ENCODE assay signal across 8 cellular contexts in genomic region chr19:16325671-16326400, GRCh38. TPM values are rescaled to one million over a fixed set of nuclear protein-coding genes. Genes with fewer than 3 reads are reported as not detected.
A peak's percentile ranks its signal among the peaks of the same experiment; 100 is the strongest.
DNase-seq lines count a peak whose midpoint lies in the region; TF ChIP-seq lines count a peak whose summit lies in the region.

No MANE protein-coding gene starts in this region.

- peaks cover 8% of the 10 kb centered on the region for H3K27me3 ChIP-seq in hepatocyte
- no peaks in the 10 kb centered on the region for H3K27me3 ChIP-seq in skeletal muscle tissue (ENCODE audit: control insufficient read depth in 3 of 3, insufficient read depth in 3 of 3, low read length in 3 of 3)

- no peaks in the 10 kb centered on the region for H3K27me3 Mint-ChIP-seq in Calu3 (ENCODE audit: unreplicated experiment)
- H3K27me3 Mint-ChIP-seq in activated naive CD8-positive, alpha-beta T cell = no peaks in the 10 kb centered on the region

- H3K9ac ChIP-seq in skeletal muscle tissue (ENCODE audit: low read depth in 1 of 3, low read length in 3 of 3) = peak overlapping the region; percentile 78 to 86 (median 81)

- H4K20me1 ChIP-seq in hepatocyte (ENCODE audit: insufficient read depth, poor library complexity, severe bottlenecking) = peaks cover 11% of the 10 kb centered on the region

- CTCF ChIA-PET in Calu3 (lab: Charles Lee) = interaction anchor here (0.5 to 1.7 kb wide), 2 partner anchors 57 to 163 kb away, joined by 4 to 5 read pairs; no protein-coding TSS in a partner anchor

- peak overlapping the region; percentile 74 for H3K4me3 Mint-ChIP-seq in Calu3 (ENCODE audit: low read depth, unreplicated experiment)
- peak overlapping the region; percentile 91 for H3K4me3 Mint-ChIP-seq in activated naive CD8-positive, alpha-beta T cell

- TF ChIP-seq CTCF in Calu3 (IDR thresholded peaks at IDR 0.05; ENCODE audit: unreplicated experiment) = no peak
- no peak for TF ChIP-seq CTCF in hepatocyte (IDR thresholded peaks at IDR 0.05; ENCODE audit: poor library complexity)

- DNase-seq in Calu3 (peak; percentile 15), NCI-H146 treated with DMSO at 0.1 percent for 48 hours (lab: John Stamatoyannopoulos, UW; ENCODE audit: unreplicated experiment) (peak; percentile 44), hepatocyte (ENCODE audit: low spot score) (peak; percentile 50), mucosa of gallbladder (ENCODE audit: low spot score) (no peak), HUDEP-2 (lab: John Stamatoyannopoulos, UW; ENCODE audit: unreplicated experiment in 76 of 76) (no peak), medulla oblongata (ENCODE audit: extremely low spot score) (no peak)

- no peak overlapping the region for H3K27ac Mint-ChIP-seq in Calu3 (ENCODE audit: unreplicated experiment)
- peak overlapping the region; percentile 81 for H3K27ac Mint-ChIP-seq in activated naive CD8-positive, alpha-beta T cell

- no peaks in the 10 kb centered on the region for H3K9me2 ChIP-seq in hepatocyte (replicated peaks; ENCODE audit: insufficient read depth)

- intact Hi-C loops in Calu3 (cut with micrococcal nuclease; ENCODE audit: unreplicated experiment) = no loop called here

- H3K4me1 ChIP-seq in hepatocyte (ENCODE audit: insufficient read depth) (peaks cover 4% of the 10 kb centered on the region), skeletal muscle tissue (ENCODE audit: control insufficient read depth in 3 of 3, insufficient read depth in 3 of 3, low read length in 3 of 3) (peaks cover 26 to 45% (median 33%) of the 10 kb centered on the region in 3 donors)

- H3K36me3 Mint-ChIP-seq in Calu3 (ENCODE audit: insufficient read depth, unreplicated experiment) = peaks cover 21% of the 10 kb centered on the region
- peaks cover 2% of the 10 kb centered on the region for H3K36me3 Mint-ChIP-seq in activated naive CD8-positive, alpha-beta T cell

- 3% methylated on average over 48 of the region's 76 CpGs for WGBS in hepatocyte (ENCODE audit: low lambda C conversion rate, missing lambda C conversion rate)

- H3K27ac ChIP-seq in hepatocyte (no peak overlapping the region), skeletal muscle tissue (ENCODE audit: low read depth, low read length) (peak overlapping the region; percentile 86)

- H3K9me3 ChIP-seq in hepatocyte (ENCODE audit: low read depth) (no peaks in the 10 kb centered on the region), skeletal muscle tissue (ENCODE audit: control insufficient read depth in 3 of 3, low read length in 3 of 3) (no peaks in the 10 kb centered on the region)

- H3K36me3 ChIP-seq in hepatocyte (replicated peaks; ENCODE audit: insufficient read depth, low read depth) (no peaks in the 10 kb centered on the region), skeletal muscle tissue (ENCODE audit: control insufficient read depth in 3 of 3, insufficient read depth in 3 of 3, low read length in 3 of 3) (peaks cover 11 to 28% (median 17%) of the 10 kb centered on the region in 3 donors)

- no peak overlapping the region for H2AFZ ChIP-seq in hepatocyte

- peak overlapping the region; percentile 98 for H3K4me2 ChIP-seq in hepatocyte

- no peaks in the 10 kb centered on the region for H3K9me3 Mint-ChIP-seq in Calu3 (ENCODE audit: low read depth, unreplicated experiment)
- H3K9me3 Mint-ChIP-seq in activated naive CD8-positive, alpha-beta T cell (ENCODE audit: low read depth) = no peaks in the 10 kb centered on the region

- peak overlapping the region; percentile 29 for H3K4me3 ChIP-seq in hepatocyte
- H3K4me3 ChIP-seq in skeletal muscle tissue (ENCODE audit: low read length in 3 of 3) = peak overlapping the region; percentile 85 to 87 (median 86)

- H3K79me2 ChIP-seq in hepatocyte = peaks cover 4% of the 10 kb centered on the region

- H3K4me1 Mint-ChIP-seq in Calu3 (ENCODE audit: low read depth, unreplicated experiment) = peaks cover 8% of the 10 kb centered on the region
- H3K4me1 Mint-ChIP-seq in activated naive CD8-positive, alpha-beta T cell (ENCODE audit: low read depth) = peaks cover 60% of the 10 kb centered on the region

- no TSS peak for BruUV-seq in Calu3 (replicated peaks; lab: Mats Ljungman, UMichigan)

RNA-seq across cellular contexts. Expression of gene KLF2, which starts 1.2 kb away (rescaled TPM):
- total RNA-seq in Calu3 (2022) (2.5 and 5.0 TPM in 2 replicates), hepatocyte (3.0 and 4.5 TPM in 2 replicates), skeletal muscle tissue (14.1 TPM), mucosa of gallbladder (91.4 TPM)
- 27.7 and 40.9 TPM in 2 replicates for polyA plus RNA-seq in hepatocyte

Comparison
In these comparisons a context has a peak if more than half of its experiments do, and no peak if none do; other contexts are left out.
1. DNase-seq: peak in Calu3 (single experiment), NCI-H146 treated with DMSO at 0.1 percent for 48 hours (single experiment) and hepatocyte (single experiment); none in mucosa of gallbladder (single experiment), HUDEP-2 (0 of 76) and medulla oblongata (single experiment).